ENCODE assay signal across 8 cellular contexts in genomic region chr9:127452481-127453092, GRCh38. TPM values are rescaled to one million over a fixed set of nuclear protein-coding genes. Genes with fewer than 3 reads are reported as not detected.
A peak's percentile ranks its signal among the peaks of the same experiment; 100 is the strongest.
DNase-seq lines count a peak whose midpoint lies in the region; ATAC-seq and TF ChIP-seq lines count a peak whose summit lies in the region.

No MANE protein-coding gene starts in this region.

- DNase-seq in GM06990 (ENCODE audit: extremely low read depth, insufficient read length) (no peak), NCI-H2196 (lab: John Stamatoyannopoulos, UW; ENCODE audit: unreplicated experiment) (peak; percentile 61), choroid plexus epithelial cell (ENCODE audit: low read depth) (peak; percentile 25), mucosa of descending colon (peak; percentile 69 to 84 (median 76)), middle frontal gyrus (ENCODE audit: extremely low spot score, low spot score) (no peak), SIG-M5 (lab: John Stamatoyannopoulos, UW) (no peak)

- H3K36me3 ChIP-seq in GM06990 (ENCODE audit: control insufficient read depth, insufficient read depth, low read length) (peaks cover 23% of the 10 kb centered on the region), mucosa of descending colon (ENCODE audit: low read depth) (no peaks in the 10 kb centered on the region)

- intact Hi-C loops in mucosa of descending colon (cut with DNase I, micrococcal nuclease): no loop called here

- H3K4me3 ChIP-seq in GM06990 (replicated peaks; ENCODE audit: low read depth, low read length) (peak overlapping the region; percentile 95), choroid plexus epithelial cell (ENCODE audit: low read depth, low read length) (peak overlapping the region; percentile 97), mucosa of descending colon (no peak overlapping the region)

- H3K4me1 ChIP-seq in mucosa of descending colon (ENCODE audit: low read depth): peaks cover 26% of the 10 kb centered on the region

- no peak for TF ChIP-seq CTCF in GM06990 (IDR thresholded peaks at IDR 0.05; ENCODE audit: insufficient read depth, low read length, poor library complexity, severe bottlenecking)
- peak; percentile 8 for TF ChIP-seq CTCF in choroid plexus epithelial cell (conservative IDR thresholded peaks at IDR 0.05; ENCODE audit: low read depth, low read length)
- no peak for TF ChIP-seq CTCF in mucosa of descending colon (IDR thresholded peaks at IDR 0.05)

- H3K27me3 ChIP-seq in GM06990 (replicated peaks; ENCODE audit: control insufficient read depth, insufficient read depth, low read length): no peaks in the 10 kb centered on the region

- ATAC-seq in mucosa of descending colon: peak; percentile 58
- no peak for ATAC-seq in GM21390 (IDR thresholded peaks at IDR 0.05; ENCODE audit: unreplicated experiment)
- ATAC-seq in GM18511 (IDR thresholded peaks at IDR 0.05; ENCODE audit: unreplicated experiment): no peak

- no peaks in the 10 kb centered on the region for H3K9me3 ChIP-seq in mucosa of descending colon

RNA-seq across cellular contexts. Expression of gene LRSAM1, which starts 1.3 kb away (rescaled TPM):
- total RNA-seq in mucosa of descending colon: 10 to 100 TPM; 16.8 to 29.0 (median 17.9) TPM

RNA-seq across cellular contexts. Expression of gene RPL12, which starts 1.4 kb away (rescaled TPM):
- 100 to 1,000 TPM; 726 to 998 (median 926) TPM for total RNA-seq in mucosa of descending colon

RNA-seq across cellular contexts. Expression of gene ZNF79, which starts 28.4 kb away (rescaled TPM):
- total RNA-seq in mucosa of descending colon: 10 to 100 TPM in 1 of 3 donors, 1 to 10 TPM in 2; 5.1 to 13.6 (median 5.7) TPM

RNA-seq across cellular contexts. Expression of gene SLC2A8, which starts 55.6 kb away (rescaled TPM):
- total RNA-seq in mucosa of descending colon: 10 to 100 TPM; 17.3 to 60.1 (median 23.0) TPM

Comparison
In these comparisons a context has a peak if more than half of its experiments do, and no peak if none do; other contexts are left out.
1. DNase-seq: peak in NCI-H2196 (single experiment), choroid plexus epithelial cell (single experiment) and mucosa of descending colon (3 of 3); none in GM06990 (single experiment), middle frontal gyrus (single experiment) and SIG-M5 (single experiment).